In the genomic region with DNA sequence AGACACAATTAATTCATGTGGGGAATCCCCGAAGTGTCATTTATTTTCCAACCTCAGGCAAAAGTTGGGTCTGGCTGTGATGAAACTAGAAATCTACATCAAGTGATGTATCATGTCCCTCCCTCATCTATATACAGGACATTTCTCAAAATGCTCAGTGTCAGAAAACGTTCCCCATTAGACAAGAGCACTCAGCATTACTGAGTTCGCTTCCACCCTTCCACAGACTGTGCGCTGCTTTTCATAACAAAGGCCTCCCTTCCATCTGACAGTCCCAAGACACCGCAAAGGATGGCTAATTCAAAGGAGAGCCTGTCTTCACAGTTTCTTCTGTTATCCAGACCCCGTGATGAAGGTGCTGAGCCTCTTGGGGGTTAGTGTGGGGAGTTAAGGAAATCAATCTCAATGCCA, we compare ENCODE assay signal across 12 cellular contexts. TPM values are rescaled to one million over a fixed set of nuclear protein-coding genes. Genes with fewer than 3 reads are reported as not detected.
DNase-seq lines count a peak whose midpoint lies in the region; ATAC-seq and TF ChIP-seq lines count a peak whose summit lies in the region.
"Had no signal": no experiment of that assay in that cellular context is flagged by ENCODE, and none has a peak within 500 bp of the region (broad histone marks: within the 10 kb centered on the region; RNA-seq: fewer than 3 reads in every experiment).

No MANE protein-coding gene starts in this region.

- ATAC-seq in GM23338: no peak
- peak; percentile 72 for ATAC-seq in activated CD8-positive, alpha-beta T cell treated with anti-CD3 and anti-CD28 coated beads for 36 hours

- H3K4me3 ChIP-seq in GM23338: no peak overlapping the region
- no peak overlapping the region for H3K4me3 ChIP-seq in lower leg skin (ENCODE audit: low read depth, poor library complexity, severe bottlenecking)

- no peak overlapping the region for H3K4me3 Mint-ChIP-seq in GM23338
- H3K4me3 Mint-ChIP-seq in activated CD8-positive, alpha-beta T cell treated with anti-CD3 and anti-CD28 coated beads for 36 hours: peak overlapping the region; percentile 71
- no peak overlapping the region for H3K4me3 Mint-ChIP-seq in nephron
- H3K4me3 Mint-ChIP-seq: nephron progenitor cell had no signal

- H3K27ac Mint-ChIP-seq in GM23338 (no peak overlapping the region), nephron (peak overlapping the region; percentile 16 to 67 (median 39))
- H3K27ac Mint-ChIP-seq in activated CD8-positive, alpha-beta T cell treated with anti-CD3 and anti-CD28 coated beads for 36 hours: peak overlapping the region; percentile 98
- H3K27ac Mint-ChIP-seq: nephron progenitor cell had no signal

- H3K79me2 ChIP-seq in GM23338 (replicated peaks; ENCODE audit: insufficient read depth): peaks cover 92% of the 10 kb centered on the region

- no peak for TF ChIP-seq POLR2A in lower leg skin (IDR thresholded peaks at IDR 0.05)

- H3K27ac ChIP-seq in GM23338 (ENCODE audit: low read depth): no peak overlapping the region

- H3K36me3 Mint-ChIP-seq in GM23338 (ENCODE audit: low read depth) (peaks cover 50% of the 10 kb centered on the region), nephron (ENCODE audit: low read depth) (peaks cover 11% of the 10 kb centered on the region)
- peaks cover 74% of the 10 kb centered on the region for H3K36me3 Mint-ChIP-seq in activated CD8-positive, alpha-beta T cell treated with anti-CD3 and anti-CD28 coated beads for 36 hours (ENCODE audit: low read depth)

- WGBS in lower leg skin, 2 donors: 54 to 58% methylated on average over 6 of the region's 6 CpGs

- H3K4me1 Mint-ChIP-seq in GM23338: peaks cover 42% of the 10 kb centered on the region
- peaks cover 88% of the 10 kb centered on the region for H3K4me1 Mint-ChIP-seq in activated CD8-positive, alpha-beta T cell treated with anti-CD3 and anti-CD28 coated beads for 36 hours (ENCODE audit: low read depth)
- peaks cover 33% of the 10 kb centered on the region for H3K4me1 Mint-ChIP-seq in nephron

- CTCF ChIA-PET in activated CD8-positive, alpha-beta T cell treated with anti-CD3 and anti-CD28 coated beads for 36 hours (lab: Charles Lee): interaction anchor here (1.1 to 13.8 kb wide), 6 partner anchors 35 to 123 kb away, joined by 3 to 155 read pairs (median 48); no protein-coding TSS in a partner anchor

- H3K27me3 ChIP-seq in GM23338 (ENCODE audit: insufficient read depth): no peaks in the 10 kb centered on the region

- H3K36me3 ChIP-seq in GM23338 (ENCODE audit: insufficient read depth): no peaks in the 10 kb centered on the region

- intact Hi-C loops in activated CD8-positive, alpha-beta T cell treated with anti-CD3 and anti-CD28 coated beads for 36 hours (cut with micrococcal nuclease): loop anchor here (10.0 kb wide), 1 partner anchor 55 kb away; no protein-coding TSS in a partner anchor
- intact Hi-C loops in lower leg skin (cut with DNase I; ENCODE audit: low total_unique reads): no loop called here

- no peak for TF ChIP-seq CTCF in GM23338 (conservative IDR thresholded peaks at IDR 0.05; ENCODE audit: low read depth in 2 of 2)
- TF ChIP-seq CTCF in activated CD8-positive, alpha-beta T cell treated with anti-CD3 and anti-CD28 coated beads for 36 hours (IDR thresholded peaks at IDR 0.05): no peak
- no peak for TF ChIP-seq CTCF in nephron (IDR thresholded peaks at IDR 0.05; ENCODE audit: unreplicated experiment in 3 of 3)
- TF ChIP-seq CTCF in lower leg skin (IDR thresholded peaks at IDR 0.05): no peak

- H3K4me2 ChIP-seq in GM23338: 0 out of 2 replicates have a peak overlapping the region, but pooled peaks have one; percentile 38

- H3K9me3 Mint-ChIP-seq in GM23338 (no peaks in the 10 kb centered on the region), nephron (no peaks in the 10 kb centered on the region)
- no peaks in the 10 kb centered on the region for H3K9me3 Mint-ChIP-seq in activated CD8-positive, alpha-beta T cell treated with anti-CD3 and anti-CD28 coated beads for 36 hours
- H3K9me3 Mint-ChIP-seq: nephron progenitor cell had no signal

- no peaks in the 10 kb centered on the region for H3K9me2 ChIP-seq in GM23338 (ENCODE audit: insufficient read depth)

- H3K27me3 Mint-ChIP-seq in GM23338 (ENCODE audit: insufficient read depth, low read depth, poor library complexity) (peaks cover 14% of the 10 kb centered on the region), nephron (ENCODE audit: low read depth) (peaks cover 7% of the 10 kb centered on the region)
- no peaks in the 10 kb centered on the region for H3K27me3 Mint-ChIP-seq in activated CD8-positive, alpha-beta T cell treated with anti-CD3 and anti-CD28 coated beads for 36 hours

- POLR2A ChIA-PET in activated CD8-positive, alpha-beta T cell treated with anti-CD3 and anti-CD28 coated beads for 36 hours (lab: Charles Lee): interaction anchor here (0.8 to 14.7 kb wide), 6 partner anchors 10 to 83 kb away, joined by 3 to 214 read pairs (median 30); no protein-coding TSS in a partner anchor

- H3K4me1 ChIP-seq in GM23338 (ENCODE audit: insufficient read depth): peaks cover 25% of the 10 kb centered on the region

- DNase-seq in NCI-H2171 treated with DMSO at 0.1 percent for 48 hours (lab: John Stamatoyannopoulos, UW): peak; percentile 45
- no peak for DNase-seq in NCI-H2171 (lab: John Stamatoyannopoulos, UW)
- DNase-seq in GM23338 (ENCODE audit: low spot score): no peak
- peak; percentile 67 for DNase-seq in activated CD8-positive, alpha-beta T cell treated with anti-CD3 and anti-CD28 coated beads for 36 hours
- no peak for DNase-seq in NCI-H187 treated with DMSO at 0.1 percent for 48 hours (lab: John Stamatoyannopoulos, UW)
- no peak for DNase-seq in lower leg skin (ENCODE audit: low spot score in 2 of 2)
- no peak for DNase-seq in NCI-H1105 (lab: John Stamatoyannopoulos, UW)
- DNase-seq: 8988T, DMS79 treated with DMSO at 0.1 percent for 48 hours, NCI-H1092 treated with DMSO at 0.1 percent for 48 hours, nephron progenitor cell had no signal

- H3F3A ChIP-seq in GM23338 (replicated peaks; ENCODE audit: low read depth): peaks cover 3% of the 10 kb centered on the region; the same call in 1 of the 2 replicates

- peaks cover 32% of the 10 kb centered on the region for H4K20me1 ChIP-seq in GM23338 (replicated peaks; ENCODE audit: insufficient read depth)

- no peak overlapping the region for H2AFZ ChIP-seq in GM23338

TF ChIP-seq in GM23338, 12 proteins besides CTCF, POLR2A, EP300 and RAD21 (continues in another document):
- TF ChIP-seq EZH2 (IDR thresholded peaks at IDR 0.05; ENCODE audit: low read depth, unreplicated experiment) (no peak), JUNB (IDR thresholded peaks at IDR 0.05; ENCODE audit: unreplicated experiment) (no peak)

RNA-seq across cellular contexts. Expression of a gene that starts 7.6 kb away (rescaled TPM):
- total RNA-seq in GM23338 (2014; rRNA removed; shearing (Covaris generic)): 42.1 and 60.7 TPM in 2 replicates
- polyA plus RNA-seq in GM23338 (2016; fragmentation: Nextera tagmentation; extraction: Ambion mirVana): 20.8 and 23.6 TPM in 2 replicates
- total RNA-seq in activated CD8-positive, alpha-beta T cell treated with anti-CD3 and anti-CD28 coated beads for 36 hours: 10 to 100 TPM; 83.6 to 87.8 TPM
- 10 to 100 TPM in 2 of 4 donors, 1 to 10 TPM in 2; 8.5 to 21.8 (median 13.4) TPM for total RNA-seq in lower leg skin

Comparison
In these comparisons a context has a peak if more than half of its experiments do, and no peak if none do; other contexts are left out.
1. DNase-seq: peak in NCI-H2171 treated with DMSO at 0.1 percent for 48 hours (single experiment) and activated CD8-positive, alpha-beta T cell treated with anti-CD3 and anti-CD28 coated beads for 36 hours (single experiment); none in NCI-H2171 (single experiment), GM23338 (single experiment), NCI-H187 treated with DMSO at 0.1 percent for 48 hours (single experiment), lower leg skin (0 of 2) and NCI-H1105 (single experiment).